Comparison of ENCODE assay signal across 11 cellular contexts in genomic region chr9:21833090-21833801, GRCh38. TPM values are rescaled to one million over a fixed set of nuclear protein-coding genes. Genes with fewer than 3 reads are reported as not detected.
DNase-seq lines count a peak whose midpoint lies in the region; ATAC-seq, FAIRE-seq and TF ChIP-seq lines count a peak whose summit lies in the region.
"Had no signal": no experiment of that assay in that cellular context is flagged by ENCODE, and none has a peak within 500 bp of the region (broad histone marks: within the 10 kb centered on the region; RNA-seq: fewer than 3 reads in every experiment).

No MANE protein-coding gene starts in this region.

- H3K9me3 ChIP-seq in MG63 (peaks cover 6% of the 10 kb centered on the region), keratinocyte (ENCODE audit: control insufficient read depth, low read depth, low read length) (no peaks in the 10 kb centered on the region)

- peak overlapping the region; percentile 72 for H3K27ac ChIP-seq in keratinocyte (ENCODE audit: control insufficient read depth, insufficient read depth, low read length)
- H3K27ac ChIP-seq: cardiac muscle cell had no signal

- peak overlapping the region; percentile 39 for H3K4me2 ChIP-seq in keratinocyte (ENCODE audit: control insufficient read depth, extremely low read depth, insufficient read depth, low read depth, low read length)

- H3K9me1 ChIP-seq in keratinocyte (ENCODE audit: control insufficient read depth, extremely low read depth, insufficient read depth, low read length) = no peaks in the 10 kb centered on the region

- dilution Hi-C loops in keratinocyte (cut with MboI; ENCODE audit: extremely low pct_ligation_motif_present, low sequenced_read_pairs) = no loop called here

- peaks cover 32% of the 10 kb centered on the region for H3K79me2 ChIP-seq in keratinocyte (ENCODE audit: control insufficient read depth, insufficient read depth, low read length)

- H3K36me3 ChIP-seq in MG63 (peaks cover 94% of the 10 kb centered on the region), keratinocyte (ENCODE audit: control insufficient read depth in 2 of 2, extremely low read depth in 1 of 2, insufficient read depth in 2 of 2, low read length in 2 of 2) (peaks cover 7 to 25% of the 10 kb centered on the region in 2 experiments)

- peak overlapping the region; percentile 55 for H3K9ac ChIP-seq in keratinocyte (ENCODE audit: control insufficient read depth, extremely low read depth, insufficient read depth, low read length)

- ATAC-seq in GM18870 (IDR thresholded peaks at IDR 0.05; ENCODE audit: unreplicated experiment) (peak; percentile 74), HG02610 (IDR thresholded peaks at IDR 0.05; ENCODE audit: unreplicated experiment) (peak; percentile 75)

- H3K27me3 ChIP-seq in MG63 (no peaks in the 10 kb centered on the region), keratinocyte (ENCODE audit: control insufficient read depth, extremely low read depth, insufficient read depth, low read length) (no peaks in the 10 kb centered on the region)
- H3K27me3 ChIP-seq: cardiac muscle cell had no signal

- H4K20me1 ChIP-seq in keratinocyte (ENCODE audit: control insufficient read depth, extremely low read depth, insufficient read depth, low read length) = no peaks in the 10 kb centered on the region

- H2AFZ ChIP-seq in keratinocyte (ENCODE audit: control insufficient read depth, low read length) = no peak overlapping the region

- no peak for FAIRE-seq in keratinocyte (lab: Jason Lieb, UNC)
- FAIRE-seq in HTR-8/SVneo (lab: Jason Lieb, UNC) = no peak

- TF ChIP-seq CTCF in keratinocyte (optimal IDR thresholded peaks at IDR 0.05 in 1 of 3, IDR thresholded peaks at IDR 0.05 in 1 of 3, conservative IDR thresholded peaks at IDR 0.05 in 1 of 3; ENCODE audit: extremely low read depth in 1 of 3, insufficient read depth in 2 of 3, low read length in 3 of 3) = no peak

- H3K4me3 ChIP-seq in MG63 = no peak overlapping the region
- H3K4me3 ChIP-seq in keratinocyte (ENCODE audit: control insufficient read depth in 2 of 3, extremely low read depth in 1 of 3, insufficient read depth in 2 of 3, low read depth in 1 of 3, low read length in 3 of 3) = no peak overlapping the region
- H3K4me3 ChIP-seq: cardiac muscle cell had no signal

- H3K4me1 ChIP-seq in keratinocyte (ENCODE audit: control insufficient read depth, extremely low read depth, insufficient read depth, low read length) = peaks cover 66% of the 10 kb centered on the region

- DNase-seq in MG63 (peak; percentile 93), keratinocyte (ENCODE audit: low read depth, low spot score) (peak; percentile 41), NOMO-1 treated with DMSO at 0.1 percent for 48 hours (lab: John Stamatoyannopoulos, UW; ENCODE audit: unreplicated experiment) (no peak), HTR-8/SVneo (ENCODE audit: insufficient read length, low spot score) (no peak), iPS-NIHi7 (ENCODE audit: extremely low spot score) (no peak)
- no peak for DNase-seq in activated effector memory CD4-positive, alpha-beta T cell treated with Interleukin-2 at 50 U/mL for 16 hours
- DNase-seq: midbrain, SW 1271 had no signal

RNA-seq across cellular contexts. Expression of gene MTAP, which starts 30.8 kb away (rescaled TPM):
- 37.1 and 133 TPM in 2 replicates for total RNA-seq in MG63 (2014; rRNA removed; shearing (Covaris generic); ENCODE audit: low replicate concordance)
- 24.5 to 50.3 TPM (median 48.7 TPM) in 3 replicates for polyA plus RNA-seq in keratinocyte
- 15.0 TPM for polyA plus RNA-seq in keratinocyte (2011; ENCODE audit: low read depth)
- polyA plus RNA-seq in keratinocyte (2011; cell fraction: cytosol; rRNA removed) = 23.5 and 32.4 TPM in 2 replicates
- 44.3 and 51.4 TPM in 2 replicates for polyA plus RNA-seq in keratinocyte (2011; cell fraction: nucleus; rRNA removed)
- 16.7 and 39.8 TPM in 2 replicates for polyA plus RNA-seq in keratinocyte (2012; ENCODE audit: low replicate concordance)
- 28.1 to 51.7 TPM (median 33.3 TPM) in 3 replicates for polyA minus RNA-seq in keratinocyte
- 40.3 TPM for polyA minus RNA-seq in keratinocyte (2011; cell fraction: cytosol; rRNA and poly(A)+ RNA removed)
- 30.6 and 76.9 TPM in 2 replicates for polyA minus RNA-seq in keratinocyte (2011; cell fraction: nucleus; rRNA and poly(A)+ RNA removed)

Comparison
In these comparisons a context has a peak if more than half of its experiments do, and no peak if none do; other contexts are left out.
1. DNase-seq: peak in MG63 (single experiment) and keratinocyte (single experiment); none in NOMO-1 treated with DMSO at 0.1 percent for 48 hours (single experiment), HTR-8/SVneo (single experiment), iPS-NIHi7 (single experiment) and activated effector memory CD4-positive, alpha-beta T cell treated with Interleukin-2 at 50 U/mL for 16 hours (single experiment).